ENCODE assay signal across 23 cellular contexts in genomic region chr7:47544416-47544815, GRCh38. TPM values are rescaled to one million over a fixed set of nuclear protein-coding genes. Genes with fewer than 3 reads are reported as not detected.
A peak's percentile ranks its signal among the peaks of the same experiment; 100 is the strongest.
DNase-seq lines count a peak whose midpoint lies in the region; ATAC-seq, FAIRE-seq and TF ChIP-seq lines count a peak whose summit lies in the region.
"Had no signal": no experiment of that assay in that cellular context is flagged by ENCODE, and none has a peak within 500 bp of the region (broad histone marks: within the 10 kb centered on the region; RNA-seq: fewer than 3 reads in every experiment).

No MANE protein-coding gene starts in this region.

- no peak for TF ChIP-seq EP300 in A549 (IDR thresholded peaks at IDR 0.05)

- peaks cover 61% of the 10 kb centered on the region for H3K9me1 ChIP-seq in IMR-90 (ENCODE audit: insufficient read depth, low read length)

- no peaks in the 10 kb centered on the region for H3K27me3 ChIP-seq in IMR-90 (ENCODE audit: control insufficient read depth, insufficient read depth, low read length)
- no peaks in the 10 kb centered on the region for H3K27me3 ChIP-seq in trophoblast cell (ENCODE audit: insufficient read depth, low read length)

- intact Hi-C loops in IMR-90 (cut with micrococcal nuclease), result no loop called here
- intact Hi-C loops in dendritic cell treated with granulocyte-macrophage colony-stimulating factor and Interleukin-4, amounts not matched to agents 40 ng/mL and 50 ng/mL, for 4 days (cut with micrococcal nuclease), result no loop called here

- H3K36me3 ChIP-seq in IMR-90 (ENCODE audit: control insufficient read depth, insufficient read depth, low read length) (peaks cover 9% of the 10 kb centered on the region; the same call in 1 of the 2 replicates), trophoblast cell (ENCODE audit: control insufficient read depth in 1 of 2, insufficient read depth in 2 of 2, low read length in 2 of 2) (peaks cover 50 to 51% of the 10 kb centered on the region in 2 experiments)

- H2AK9ac ChIP-seq in IMR-90 (replicated peaks; ENCODE audit: low read depth, low read length, poor library complexity), result no peak overlapping the region

- no TSS peak for BruUV-seq in IMR-90 (replicated peaks; lab: Mats Ljungman, UMichigan)

- DNase-seq in A549 (ENCODE audit: low read depth in 1 of 2, low spot score in 1 of 2) (no peak), IMR-90 (no peak), trophoblast cell (no peak), AG20443 (ENCODE audit: low spot score) (no peak)
- no peak for DNase-seq in NK-92 treated with Interleukin-12 subunit alpha and Interleukin-12 subunit beta, amount 100 ng/mL, for 24 hours (lab: John Stamatoyannopoulos, UW)
- no peak for DNase-seq in activated naive CD8-positive, alpha-beta T cell treated with anti-CD3 and anti-CD28 coated beads, Interleukin-2, amount 50 U/mL, for 24 hours
- no peak for DNase-seq in activated CD8-positive, alpha-beta T cell treated with anti-CD3 and anti-CD28 coated beads, Interleukin-2, amount 10 ng/mL, durations not matched to agents 7 days and 5 days
- DNase-seq: 8988T; CD4-positive, CD25-positive, alpha-beta regulatory T cell; EL; GF-D8; NCI-H1105; NCI-H146; NCI-H2029; NCI-H226; NCI-H774; PC-3; SIG-M5; SK-N-SH had no signal

- H3K27me3 Mint-ChIP-seq in dendritic cell treated with granulocyte-macrophage colony-stimulating factor and Interleukin-4, amounts not matched to agents 40 ng/mL and 50 ng/mL, for 4 days, result peaks cover 2% of the 10 kb centered on the region
- H3K27me3 Mint-ChIP-seq in activated naive CD8-positive, alpha-beta T cell treated with anti-CD3 and anti-CD28 coated beads, Interleukin-2, amount 50 U/mL, for 24 hours, result no peaks in the 10 kb centered on the region
- no peaks in the 10 kb centered on the region for H3K27me3 Mint-ChIP-seq in activated CD8-positive, alpha-beta T cell treated with anti-CD3 and anti-CD28 coated beads, Interleukin-2, amount 10 ng/mL, durations not matched to agents 7 days and 5 days (ENCODE audit: low read depth)
- H3K27me3 Mint-ChIP-seq: CD4-positive, CD25-positive, alpha-beta regulatory T cell had no signal

- H3K56ac ChIP-seq in IMR-90 (ENCODE audit: extremely low read depth, insufficient read depth, low read length), result no peak overlapping the region

- H3K9me3 Mint-ChIP-seq in dendritic cell treated with granulocyte-macrophage colony-stimulating factor and Interleukin-4, amounts not matched to agents 40 ng/mL and 50 ng/mL, for 4 days, result no peaks in the 10 kb centered on the region
- no peaks in the 10 kb centered on the region for H3K9me3 Mint-ChIP-seq in activated naive CD8-positive, alpha-beta T cell treated with anti-CD3 and anti-CD28 coated beads, Interleukin-2, amount 50 U/mL, for 24 hours
- no peaks in the 10 kb centered on the region for H3K9me3 Mint-ChIP-seq in activated CD8-positive, alpha-beta T cell treated with anti-CD3 and anti-CD28 coated beads, Interleukin-2, amount 10 ng/mL, durations not matched to agents 7 days and 5 days (ENCODE audit: insufficient read depth)
- H3K9me3 Mint-ChIP-seq: CD4-positive, CD25-positive, alpha-beta regulatory T cell; IgD-negative memory B cell had no signal

- no peak overlapping the region for H3K9ac ChIP-seq in IMR-90 (ENCODE audit: low read depth, low read length)
- H3K9ac ChIP-seq in trophoblast cell (ENCODE audit: low read length), result no peak overlapping the region
- H3K9ac ChIP-seq: SK-N-SH had no signal

- H3K4me2 ChIP-seq in A549 (peak overlapping the region; percentile 15; the same call in 1 of the 3 replicates), IMR-90 (ENCODE audit: low read depth, low read length) (no peak overlapping the region), trophoblast cell (ENCODE audit: low read length) (no peak overlapping the region)
- H3K4me2 ChIP-seq: SK-N-SH had no signal

- H2AK5ac ChIP-seq in IMR-90 (ENCODE audit: low read depth, low read length) (peak overlapping the region; percentile 61; the same call in 1 of the 2 replicates), trophoblast cell (ENCODE audit: low read length) (no peak overlapping the region)

- H3K23ac ChIP-seq in IMR-90 (ENCODE audit: low read depth, low read length) (peak overlapping the region; percentile 40; the same call in 1 of the 2 replicates), trophoblast cell (ENCODE audit: low read length) (no peak overlapping the region)

- H2BK5ac ChIP-seq in IMR-90 (ENCODE audit: low read depth, low read length, poor library complexity, severe bottlenecking) (no peak overlapping the region), trophoblast cell (ENCODE audit: low read depth, low read length, poor library complexity) (no peak overlapping the region)

- POLR2A ChIA-PET in A549 (lab: Yijun Ruan, JAX), result no interaction called here
- POLR2A ChIA-PET in IMR-90 (lab: Charles Lee; ENCODE audit: unreplicated experiment), result no interaction called here
- POLR2A ChIA-PET in activated CD8-positive, alpha-beta T cell treated with anti-CD3 and anti-CD28 coated beads, Interleukin-2, amount 10 ng/mL, durations not matched to agents 7 days and 5 days (lab: Charles Lee), result no interaction called here

- H2BK20ac ChIP-seq in IMR-90 (ENCODE audit: low read depth, low read length), result no peak overlapping the region

- no peak overlapping the region for H2BK12ac ChIP-seq in trophoblast cell (ENCODE audit: low read length)

- H3K4me1 Mint-ChIP-seq in dendritic cell treated with granulocyte-macrophage colony-stimulating factor and Interleukin-4, amounts not matched to agents 40 ng/mL and 50 ng/mL, for 4 days (ENCODE audit: low read depth), result peaks cover 57% of the 10 kb centered on the region
- peaks cover 8% of the 10 kb centered on the region for H3K4me1 Mint-ChIP-seq in activated naive CD8-positive, alpha-beta T cell treated with anti-CD3 and anti-CD28 coated beads, Interleukin-2, amount 50 U/mL, for 24 hours
- H3K4me1 Mint-ChIP-seq in activated CD8-positive, alpha-beta T cell treated with anti-CD3 and anti-CD28 coated beads, Interleukin-2, amount 10 ng/mL, durations not matched to agents 7 days and 5 days (ENCODE audit: low read depth), result no peaks in the 10 kb centered on the region

- WGBS in A549 (ENCODE audit: missing lambda C conversion rate), result 91% methylated on average over 3 of the region's 3 CpGs
- 83% methylated on average over 2 of the region's 3 CpGs; no CpG with 5 or more reads in 1 of the 2 experiments for WGBS in IMR-90 (ENCODE audit: extremely low coverage in 2 of 2, insufficient read length in 1 of 2), 2 experiments
- WGBS in trophoblast cell (ENCODE audit: extremely low coverage, insufficient coverage, insufficient read length), result no CpG with 5 or more reads among the region's 3 CpGs

- H3K18ac ChIP-seq in IMR-90 (ENCODE audit: low read depth, low read length), result no peak overlapping the region
- no peak overlapping the region for H3K18ac ChIP-seq in trophoblast cell (ENCODE audit: low read length)

- H3K4me3 ChIP-seq in A549, result no peak overlapping the region
- no peak overlapping the region for H3K4me3 ChIP-seq in IMR-90 (ENCODE audit: insufficient read depth, low read depth, low read length)
- H3K4me3 ChIP-seq in trophoblast cell (ENCODE audit: low read depth, low read length), result no peak overlapping the region
- H3K4me3 ChIP-seq: HAP-1 had no signal

- peaks cover 50 to 91% of the 10 kb centered on the region in 2 experiments for H3K79me1 ChIP-seq in IMR-90 (ENCODE audit: low read depth in 1 of 2, low read length in 2 of 2)
- H3K79me1 ChIP-seq in trophoblast cell (ENCODE audit: low read length), result peaks cover 22% of the 10 kb centered on the region

- no peak overlapping the region for H4K5ac ChIP-seq in IMR-90 (ENCODE audit: low read depth, low read length)

- TF ChIP-seq POLR2A in A549 (IDR thresholded peaks at IDR 0.05; ENCODE audit: low read length) (no peak), IMR-90 (IDR thresholded peaks at IDR 0.05; ENCODE audit: low read depth, low read length) (no peak)

- H3K27ac ChIP-seq in A549, result peak overlapping the region; percentile 29 to 63; a peak in 3 of 6 replicates
- H3K27ac ChIP-seq in IMR-90 (ENCODE audit: insufficient read depth, low read length), result no peak overlapping the region
- H3K27ac ChIP-seq in trophoblast cell (ENCODE audit: low read depth, low read length), result no peak overlapping the region

- peaks cover 10% of the 10 kb centered on the region for H3K79me2 ChIP-seq in trophoblast cell (ENCODE audit: control insufficient read depth, insufficient read depth, low read length, poor library complexity)

- H3K27ac Mint-ChIP-seq in dendritic cell treated with granulocyte-macrophage colony-stimulating factor and Interleukin-4, amounts not matched to agents 40 ng/mL and 50 ng/mL, for 4 days, result peak overlapping the region; percentile 54
- no peak overlapping the region for H3K27ac Mint-ChIP-seq in activated naive CD8-positive, alpha-beta T cell treated with anti-CD3 and anti-CD28 coated beads, Interleukin-2, amount 50 U/mL, for 24 hours
- H3K27ac Mint-ChIP-seq in activated CD8-positive, alpha-beta T cell treated with anti-CD3 and anti-CD28 coated beads, Interleukin-2, amount 10 ng/mL, durations not matched to agents 7 days and 5 days, result no peak overlapping the region
- H3K27ac Mint-ChIP-seq: CD4-positive, CD25-positive, alpha-beta regulatory T cell had no signal

- no peak overlapping the region for H3K4me3 Mint-ChIP-seq in dendritic cell treated with granulocyte-macrophage colony-stimulating factor and Interleukin-4, amounts not matched to agents 40 ng/mL and 50 ng/mL, for 4 days
- H3K4me3 Mint-ChIP-seq in activated naive CD8-positive, alpha-beta T cell treated with anti-CD3 and anti-CD28 coated beads, Interleukin-2, amount 50 U/mL, for 24 hours, result no peak overlapping the region
- H3K4me3 Mint-ChIP-seq in activated CD8-positive, alpha-beta T cell treated with anti-CD3 and anti-CD28 coated beads, Interleukin-2, amount 10 ng/mL, durations not matched to agents 7 days and 5 days, result no peak overlapping the region
- H3K4me3 Mint-ChIP-seq: CD4-positive, CD25-positive, alpha-beta regulatory T cell had no signal

- no peak for TF ChIP-seq CTCF in A549 (IDR thresholded peaks at IDR 0.05)
- no peak for TF ChIP-seq CTCF in IMR-90 (conservative IDR thresholded peaks at IDR 0.05; ENCODE audit: low read depth, low read length)

- no peak overlapping the region; the same call in 1 of the 2 replicates for H3K14ac ChIP-seq in IMR-90 (replicated peaks; ENCODE audit: low read depth, low read length)
- H3K14ac ChIP-seq in trophoblast cell (ENCODE audit: low read length), result no peak overlapping the region

- dilution Hi-C loops in IMR-90 (cut with HindIII; ENCODE audit: low sequenced_read_pairs, unreplicated experiment), result no loop called here

- H2AFZ ChIP-seq in IMR-90 (replicated peaks; ENCODE audit: low read length, poor library complexity) (no peak overlapping the region), trophoblast cell (ENCODE audit: insufficient read depth, low read length, poor library complexity) (no peak overlapping the region)

- CTCF ChIA-PET in A549 (lab: Yijun Ruan, JAX), result interaction anchor here (0.6 to 1.3 kb wide), 3 partner anchors 41 to 275 kb away, joined by 3 to 6 read pairs (median 3); no protein-coding TSS in a partner anchor
- CTCF ChIA-PET in IMR-90 (lab: Yijun Ruan, JAX), result no interaction called here
- CTCF ChIA-PET in activated CD8-positive, alpha-beta T cell treated with anti-CD3 and anti-CD28 coated beads, Interleukin-2, amount 10 ng/mL, durations not matched to agents 7 days and 5 days (lab: Charles Lee), result no interaction called here

- no peak for ATAC-seq in A549
- no peak for ATAC-seq in IMR-90 (ENCODE audit: low read depth)
- ATAC-seq in activated naive CD8-positive, alpha-beta T cell treated with anti-CD3 and anti-CD28 coated beads, Interleukin-2, amount 50 U/mL, for 24 hours, result no peak
- no peak for ATAC-seq in activated CD8-positive, alpha-beta T cell treated with anti-CD3 and anti-CD28 coated beads, Interleukin-2, amount 10 ng/mL, durations not matched to agents 7 days and 5 days
- ATAC-seq: PC-3 had no signal

- H2BK120ac ChIP-seq in IMR-90 (ENCODE audit: low read depth, low read length) (no peak overlapping the region), trophoblast cell (ENCODE audit: insufficient read depth, low read length, poor library complexity) (no peak overlapping the region)

- H4K12ac ChIP-seq in trophoblast cell (ENCODE audit: low read depth, low read length), result no peak overlapping the region

- H3K4me1 ChIP-seq in A549 (peaks cover 97% of the 10 kb centered on the region), IMR-90 (ENCODE audit: control insufficient read depth, insufficient read depth, low read length) (peaks cover 17% of the 10 kb centered on the region), trophoblast cell (ENCODE audit: control insufficient read depth in 1 of 2, insufficient read depth in 2 of 2, low read length in 2 of 2) (peaks cover 46 to 64% of the 10 kb centered on the region in 2 experiments)

- H3K9me3 ChIP-seq in A549 (no peaks in the 10 kb centered on the region), IMR-90 (ENCODE audit: control insufficient read depth, insufficient read depth, low read length) (no peaks in the 10 kb centered on the region), trophoblast cell (ENCODE audit: insufficient read depth, low read depth, low read length) (peaks cover 2% of the 10 kb centered on the region)
- H3K9me3 ChIP-seq: HAP-1, SK-N-SH had no signal

- H4K91ac ChIP-seq in IMR-90 (ENCODE audit: insufficient read depth, low read depth, low read length) (0 out of 2 replicates have a peak overlapping the region, but pooled peaks have one; percentile 16), trophoblast cell (ENCODE audit: low read depth, low read length) (no peak overlapping the region)

- H3K36me3 Mint-ChIP-seq in dendritic cell treated with granulocyte-macrophage colony-stimulating factor and Interleukin-4, amounts not matched to agents 40 ng/mL and 50 ng/mL, for 4 days (ENCODE audit: low read depth), result peaks cover 57% of the 10 kb centered on the region
- H3K36me3 Mint-ChIP-seq in activated naive CD8-positive, alpha-beta T cell treated with anti-CD3 and anti-CD28 coated beads, Interleukin-2, amount 50 U/mL, for 24 hours (ENCODE audit: low read depth), result no peaks in the 10 kb centered on the region
- H3K36me3 Mint-ChIP-seq in activated CD8-positive, alpha-beta T cell treated with anti-CD3 and anti-CD28 coated beads, Interleukin-2, amount 10 ng/mL, durations not matched to agents 7 days and 5 days (ENCODE audit: low read depth), result no peaks in the 10 kb centered on the region
- H3K36me3 Mint-ChIP-seq: CD4-positive, CD25-positive, alpha-beta regulatory T cell had no signal

- peak overlapping the region; percentile 9; the same call in 1 of the 3 replicates for H2BK15ac ChIP-seq in IMR-90 (ENCODE audit: low read depth, low read length)

- FAIRE-seq in A549 (lab: Jason Lieb, UNC), result no peak
- FAIRE-seq: HTR-8/SVneo had no signal

- H4K20me1 ChIP-seq in IMR-90 (ENCODE audit: insufficient read depth, low read length), result peaks cover 83% of the 10 kb centered on the region

- in situ Hi-C loops in IMR-90 (cut with MboI; ENCODE audit: low sequenced_read_pairs), result no loop called here

- H4K8ac ChIP-seq in IMR-90 (ENCODE audit: low read depth in 2 of 2, low read length in 2 of 2), result no peak overlapping the region
- H4K8ac ChIP-seq in trophoblast cell (ENCODE audit: low read depth, low read length), result peak overlapping the region; percentile 24

- TF ChIP-seq RAD21 in A549 (conservative IDR thresholded peaks at IDR 0.05 in 1 of 2, IDR thresholded peaks at IDR 0.05 in 1 of 2) (no peak), IMR-90 (IDR thresholded peaks at IDR 0.05; ENCODE audit: low read length) (no peak)

- H3K4ac ChIP-seq in IMR-90 (ENCODE audit: low read depth, low read length) (peak overlapping the region; percentile 29), trophoblast cell (ENCODE audit: low read depth, low read length) (no peak overlapping the region)

RNA-seq across cellular contexts. Expression of gene TNS3, which starts 37.5 kb away (rescaled TPM):
- polyA plus RNA-seq in A549 (2011; rRNA removed) (134 and 137 TPM in 2 replicates), A549 (2017; fragmentation: RNase III; extraction: RNeasy Plus Mini Kit Qiagen cat#74134 plus additional on column Dnase treatment) (107 to 122 TPM (median 107 TPM) in 3 replicates), IMR-90 (2012; rRNA removed) (75.6 and 79.2 TPM in 2 replicates)
- polyA plus RNA-seq in A549 (2012; cell fraction: cytosol; rRNA removed), result 80.9 and 113 TPM in 2 replicates
- 217 and 283 TPM in 2 replicates for polyA plus RNA-seq in A549 (2012; cell fraction: nucleus; rRNA removed)
- polyA minus RNA-seq in A549 (2011; rRNA and poly(A)+ RNA removed), result 438 and 510 TPM in 2 replicates
- 58.9 and 64.3 TPM in 2 replicates for total RNA-seq in IMR-90 (2012; rRNA removed)
- polyA plus RNA-seq in IMR-90 (2012; cell fraction: cytosol; rRNA removed), result 45.5 and 62.9 TPM in 2 replicates
- 103 and 160 TPM in 2 replicates for polyA plus RNA-seq in IMR-90 (2012; cell fraction: nucleus; rRNA removed; ENCODE audit: low replicate concordance)
- 85.9 and 86.5 TPM in 2 replicates for polyA plus RNA-seq in trophoblast cell (2013)
- total RNA-seq in activated CD8-positive, alpha-beta T cell treated with anti-CD3 and anti-CD28 coated beads, Interleukin-2, amount 10 ng/mL, durations not matched to agents 7 days and 5 days, result not detected
- polyA plus RNA-seq: CD4-positive, CD25-positive, alpha-beta regulatory T cell had no signal

Comparison
In these comparisons a context has a peak if more than half of its experiments do, and no peak if none do; other contexts are left out.
1. H3K27ac ChIP-seq: peak in A549 (2 of 2); none in IMR-90 (single experiment) and trophoblast cell (single experiment).
2. RNA of gene TNS3, which starts 37.5 kb away (total RNA-seq): 58.9 to 64.3 TPM in IMR-90; not detected in activated CD8-positive, alpha-beta T cell treated with anti-CD3 and anti-CD28 coated beads, Interleukin-2, amount 10 ng/mL, durations not matched to agents 7 days and 5 days; every median in the first group is over 10 times any median in the second.